13 cellular contexts compared by ENCODE assay signal in genomic region chr6:21115111-21115510, GRCh38.
DNase-seq lines count a peak whose midpoint lies in the region; FAIRE-seq and TF ChIP-seq lines count a peak whose summit lies in the region.
"Had no signal": no experiment of that assay in that cellular context is flagged by ENCODE, and none has a peak within 500 bp of the region (broad histone marks: within the 10 kb centered on the region; RNA-seq: fewer than 3 reads in every experiment).

No MANE protein-coding gene starts in this region.

- H3K9me3 ChIP-seq in ovary: no peaks in the 10 kb centered on the region
- H3K9me3 ChIP-seq: gastroesophageal sphincter had no signal

- WGBS in ovary, 3 donors: 8 to 15% (median 11%) methylated on average over 2 of the region's 2 CpGs

- no peak for TF ChIP-seq CTCF in ovary (IDR thresholded peaks at IDR 0.05)

- no peak for FAIRE-seq in GM19239 (lab: Jason Lieb, UNC)
- FAIRE-seq: colon, urothelium cell line had no signal

- H3K27me3 ChIP-seq in ovary (no peaks in the 10 kb centered on the region), H7 (ENCODE audit: control insufficient read depth, insufficient read depth, low read length) (no peaks in the 10 kb centered on the region)
- H3K27me3 ChIP-seq: gastroesophageal sphincter had no signal

- TF ChIP-seq EP300 in ovary (IDR thresholded peaks at IDR 0.05): no peak

- H3K4me1 ChIP-seq in ovary (ENCODE audit: insufficient read depth): peaks cover 9% of the 10 kb centered on the region

- DNase-seq in GM04504 (ENCODE audit: low read depth) (peak; percentile 25), NCI-H2107 treated with DMSO at 0.1 percent for 48 hours (lab: John Stamatoyannopoulos, UW; ENCODE audit: unreplicated experiment) (peak; percentile 85), cerebellum (ENCODE audit: low spot score) (peak; percentile 30), ovary (peak in 3 of 5 donors; percentile 36 to 50 (median 43)), GM19239 (ENCODE audit: insufficient read length, low spot score) (no peak), H7 (no peak), GM19240 (ENCODE audit: insufficient read length, low spot score) (no peak), ecto neural progenitor cell (ENCODE audit: low spot score) (no peak)
- DNase-seq: activated CD4-positive, CD25-positive, alpha-beta regulatory T cell treated with anti-CD3 and anti-CD28 coated beads, Interleukin-2, amount 50 U/mL, for 72 hours; NCI-H526 had no signal

- intact Hi-C loops in ovary (cut with DNase I): no loop called here

- no peak for TF ChIP-seq POLR2A in ovary (IDR thresholded peaks at IDR 0.05)

- H3K4me3 ChIP-seq in ovary (no peak overlapping the region), H7 (ENCODE audit: insufficient read depth, low read depth, low read length) (no peak overlapping the region)
- H3K4me3 ChIP-seq: gastroesophageal sphincter had no signal

- H3K36me3 ChIP-seq in ovary (no peaks in the 10 kb centered on the region), H7 (replicated peaks; ENCODE audit: control insufficient read depth, insufficient read depth, low read length) (no peaks in the 10 kb centered on the region)
- H3K36me3 ChIP-seq: gastroesophageal sphincter had no signal

- H3K27ac ChIP-seq in ovary: no peak overlapping the region
- H3K27ac ChIP-seq: gastroesophageal sphincter had no signal

Comparison
In these comparisons a context has a peak if more than half of its experiments do, and no peak if none do; other contexts are left out.
1. DNase-seq: peak in GM04504 (single experiment), NCI-H2107 treated with DMSO at 0.1 percent for 48 hours (single experiment), cerebellum (single experiment) and ovary (3 of 5); none in GM19239 (single experiment), H7 (single experiment), GM19240 (single experiment) and ecto neural progenitor cell (single experiment).